Comparison of ENCODE assay signal across 2 cellular contexts in genomic region chr14:62956413-62956812, GRCh38.
TF ChIP-seq lines count a peak whose summit lies in the region.

No MANE protein-coding gene starts in this region.

TF ChIP-seq in SK-N-SH, 30 proteins besides CTCF, POLR2A, EP300 and RAD21 (continued from another document):
- TF ChIP-seq TCF12 (IDR thresholded peaks at IDR 0.05), result peak; percentile 65

TF ChIP-seq in SK-N-SH treated with all-trans-retinoic acid at 6 μM for 48 hours, 23 proteins besides CTCF, POLR2A, EP300 and RAD21 (continued from another document):
- TF ChIP-seq CSRNP3 (CRISPR knock-in tag; IDR thresholded peaks at IDR 0.05) (no peak), POU6F1 (CRISPR knock-in tag; IDR thresholded peaks at IDR 0.05; ENCODE audit: borderline replicate concordance, low read depth) (no peak), PATZ1 (CRISPR knock-in tag; IDR thresholded peaks at IDR 0.05; ENCODE audit: borderline replicate concordance) (no peak), ZNF565 (CRISPR knock-in tag; conservative IDR thresholded peaks at IDR 0.05; ENCODE audit: low read depth) (no peak), OSR1 (CRISPR knock-in tag; IDR thresholded peaks at IDR 0.05) (no peak), ZNF8 (CRISPR knock-in tag; IDR thresholded peaks at IDR 0.05) (no peak), TCF4 (CRISPR knock-in tag; IDR thresholded peaks at IDR 0.05; ENCODE audit: borderline replicate concordance) (no peak), ZFP30 (CRISPR knock-in tag; IDR thresholded peaks at IDR 0.05) (no peak), GLIS3 (CRISPR knock-in tag; IDR thresholded peaks at IDR 0.05) (no peak), ISL1 (CRISPR knock-in tag; IDR thresholded peaks at IDR 0.05) (no peak), ARNTL (CRISPR knock-in tag; IDR thresholded peaks at IDR 0.05; ENCODE audit: borderline replicate concordance, low read depth) (no peak), RARB (CRISPR knock-in tag; IDR thresholded peaks at IDR 0.05) (no peak), ZFP3 (CRISPR knock-in tag; IDR thresholded peaks at IDR 0.05) (no peak), ESRRG (CRISPR knock-in tag; IDR thresholded peaks at IDR 0.05) (no peak), PPARA (CRISPR knock-in tag; IDR thresholded peaks at IDR 0.05; ENCODE audit: borderline replicate concordance) (no peak)
TF ChIP-seq in SK-N-SH treated with all-trans-retinoic acid at 6 μM for 48 hours: peak in this region for 0.
